9 cellular contexts compared by ENCODE assay signal in genomic region chr10:22693371-22693784, GRCh38. TPM values are rescaled to one million over a fixed set of nuclear protein-coding genes. Genes with fewer than 3 reads are reported as not detected.
DNase-seq lines count a peak whose midpoint lies in the region; ATAC-seq and TF ChIP-seq lines count a peak whose summit lies in the region.
"Had no signal": no experiment of that assay in that cellular context is flagged by ENCODE, and none has a peak within 500 bp of the region (broad histone marks: within the 10 kb centered on the region; RNA-seq: fewer than 3 reads in every experiment).

No MANE protein-coding gene starts in this region.

- H3K4me3 ChIP-seq in GM06990 (replicated peaks; ENCODE audit: low read depth, low read length) (peak overlapping the region; percentile 12), lung (no peak overlapping the region)

- TF ChIP-seq CTCF in GM06990 (IDR thresholded peaks at IDR 0.05; ENCODE audit: insufficient read depth, low read length, poor library complexity, severe bottlenecking): no peak
- TF ChIP-seq CTCF in WTC11 (IDR thresholded peaks at IDR 0.05): no peak
- no peak for TF ChIP-seq CTCF in lung (IDR thresholded peaks at IDR 0.05; ENCODE audit: control extremely low read depth, extremely low read depth)

- DNase-seq in GM06990 (ENCODE audit: extremely low read depth, insufficient read length) (peak; percentile 70), HCEC 1CT (peak; percentile 78), WTC11 (ENCODE audit: low spot score) (no peak), lung (ENCODE audit: low spot score) (no peak), iPS-NIHi7 (ENCODE audit: extremely low spot score) (no peak), NCI-H2171 treated with DMSO at 0.1 percent for 48 hours (lab: John Stamatoyannopoulos, UW) (no peak)

- POLR2A ChIA-PET in WTC11 (lab: Charles Lee): no interaction called here

- no peak for ATAC-seq in WTC11
- peak; percentile 68 for ATAC-seq in lung (ENCODE audit: insufficient read depth, low FRiP score)
- ATAC-seq in GM21526 (IDR thresholded peaks at IDR 0.05; ENCODE audit: low FRiP score, unreplicated experiment): no peak
- no peak for ATAC-seq in GM21423 (IDR thresholded peaks at IDR 0.05; ENCODE audit: unreplicated experiment)

- no peaks in the 10 kb centered on the region for H3K27me3 ChIP-seq in GM06990 (replicated peaks; ENCODE audit: control insufficient read depth, insufficient read depth, low read length)
- H3K27me3 ChIP-seq in lung (ENCODE audit: control insufficient read depth, insufficient read depth): no peaks in the 10 kb centered on the region

- peaks cover 67% of the 10 kb centered on the region for H3K4me1 Mint-ChIP-seq in WTC11

- H3K4me1 ChIP-seq in lung (ENCODE audit: control insufficient read depth in 2 of 2, insufficient read depth in 2 of 2, low read length in 2 of 2): peaks cover 4 to 6% of the 10 kb centered on the region in 2 donors

- peaks cover 26% of the 10 kb centered on the region for H3K9me3 Mint-ChIP-seq in WTC11

- H3K27me3 Mint-ChIP-seq in WTC11 (ENCODE audit: low read depth): no peaks in the 10 kb centered on the region

- H3K36me3 ChIP-seq in GM06990 (ENCODE audit: control insufficient read depth, insufficient read depth, low read length) (no peaks in the 10 kb centered on the region), lung (ENCODE audit: control insufficient read depth in 2 of 2, insufficient read depth in 2 of 2, low read length in 2 of 2) (no peaks in the 10 kb centered on the region)

- no peaks in the 10 kb centered on the region for H3K9me3 ChIP-seq in lung (ENCODE audit: control insufficient read depth in 2 of 2, insufficient read depth in 1 of 2, low read length in 1 of 2)

- WGBS in lung, 2 donors: 65 to 71% methylated on average over 5 of the region's 5 CpGs

- H3K36me3 Mint-ChIP-seq in WTC11: peaks cover 29% of the 10 kb centered on the region

- H3K4me3 Mint-ChIP-seq in WTC11: no peak overlapping the region
- H3K4me3 Mint-ChIP-seq: nephron had no signal

- CTCF ChIA-PET in WTC11 (lab: Charles Lee): interaction anchor here (0.5 kb wide), 1 partner anchor 223 kb away, joined by 3 read pairs; no protein-coding TSS in a partner anchor

- peak overlapping the region; percentile 76; the same call in 1 of the 2 replicates for H3K27ac Mint-ChIP-seq in WTC11
- H3K27ac Mint-ChIP-seq: nephron had no signal

- H3K27ac ChIP-seq in lung (ENCODE audit: low read depth in 1 of 2, low read length in 1 of 2): no peak overlapping the region

TF ChIP-seq in WTC11, 78 proteins besides CTCF, POLR2A, EP300 and RAD21:
- TF ChIP-seq MLX (CRISPR knock-in tag; IDR thresholded peaks at IDR 0.05) (no peak), PREB (CRISPR knock-in tag; IDR thresholded peaks at IDR 0.05; ENCODE audit: borderline replicate concordance) (no peak), ARID4B (CRISPR knock-in tag; IDR thresholded peaks at IDR 0.05; ENCODE audit: borderline replicate concordance) (no peak), JUN (CRISPR knock-in tag; IDR thresholded peaks at IDR 0.05) (no peak), ZNF219 (CRISPR knock-in tag; IDR thresholded peaks at IDR 0.05; ENCODE audit: borderline replicate concordance) (no peak)

RNA-seq across cellular contexts. Expression of gene PIP4K2A, which starts 21.0 kb away (rescaled TPM):
- total RNA-seq in WTC11 (2021): 37.8 to 47.5 TPM (median 44.5 TPM) in 3 replicates
- total RNA-seq in lung: 10 to 100 TPM; 37.0 to 42.2 TPM
- 10 to 100 TPM in 1 of 2 donors, 1 to 10 TPM in 1; 7.3 to 18.2 TPM for polyA plus RNA-seq in lung

Comparison
In these comparisons a context has a peak if more than half of its experiments do, and no peak if none do; other contexts are left out.
1. DNase-seq: peak in GM06990 (single experiment) and HCEC 1CT (single experiment); none in WTC11 (single experiment), lung (single experiment), iPS-NIHi7 (single experiment) and NCI-H2171 treated with DMSO at 0.1 percent for 48 hours (single experiment).